In the genomic region with DNA sequence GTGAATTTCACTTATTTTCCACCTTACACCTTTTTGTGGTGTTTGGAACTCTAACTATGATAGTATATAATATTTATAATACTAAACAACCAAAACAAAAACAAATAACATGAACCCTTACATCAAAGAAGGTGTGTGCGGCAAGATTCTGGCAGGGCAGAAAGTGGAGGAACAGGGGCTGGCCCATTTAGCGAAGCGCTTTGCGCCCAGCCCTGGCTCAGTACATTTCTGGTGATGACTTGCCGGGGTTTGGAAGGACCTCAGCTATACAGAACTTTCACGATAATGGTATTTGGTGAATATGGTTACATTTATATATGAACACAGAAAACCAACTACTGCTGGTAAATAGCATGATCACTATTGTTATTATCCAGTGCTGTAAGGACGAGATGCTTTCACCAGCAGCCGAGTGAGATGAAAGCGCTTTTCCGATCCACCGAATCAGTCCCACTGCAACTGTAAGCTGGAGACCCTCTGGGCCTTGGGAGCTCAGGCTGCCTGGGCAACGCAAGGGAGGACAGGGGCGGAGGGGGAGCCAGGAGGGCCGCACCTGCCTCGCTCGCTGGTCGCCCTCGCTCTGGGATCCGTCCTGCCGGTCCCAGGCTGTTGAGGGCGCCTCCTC, we compare ENCODE assay signal across 8 cellular contexts.
DNase-seq lines count a peak whose midpoint lies in the region; ATAC-seq and TF ChIP-seq lines count a peak whose summit lies in the region.

No MANE protein-coding gene starts in this region.

- H3K36me3 ChIP-seq in ES-I3 (ENCODE audit: insufficient read depth, low read length), result no peaks in the 10 kb centered on the region
- no peaks in the 10 kb centered on the region for H3K36me3 ChIP-seq in breast epithelium
- no peaks in the 10 kb centered on the region for H3K36me3 ChIP-seq in mucosa of stomach (ENCODE audit: control insufficient read depth, insufficient read depth, low read length)

- intact Hi-C loops in breast epithelium (cut with DNase I; ENCODE audit: low total_unique reads), result no loop called here

- peak overlapping the region; percentile 89 to 91 for H3K27ac ChIP-seq in breast epithelium

- H3K4me3 ChIP-seq in LNCaP clone FGC (ENCODE audit: low read depth, low read length) (peak overlapping the region; percentile 45), breast epithelium (peak overlapping the region; percentile 66 to 81 (median 76)), mucosa of stomach (ENCODE audit: low read length) (peak overlapping the region; percentile 98)

- H3K4me1 ChIP-seq in ES-I3 (ENCODE audit: insufficient read depth, low read length) (peaks cover 14% of the 10 kb centered on the region), breast epithelium (peaks cover 0 to 6% of the 10 kb centered on the region in 2 donors), mucosa of stomach (ENCODE audit: control insufficient read depth, insufficient read depth, low read length) (peaks cover 10% of the 10 kb centered on the region)

- TF ChIP-seq POLR2A in breast epithelium (IDR thresholded peaks at IDR 0.05), result no peak

- ATAC-seq in GM21576 (IDR thresholded peaks at IDR 0.05; ENCODE audit: unreplicated experiment) (no peak), GM19463 (IDR thresholded peaks at IDR 0.05; ENCODE audit: unreplicated experiment) (no peak), HG02870 (IDR thresholded peaks at IDR 0.05; ENCODE audit: unreplicated experiment) (no peak)

- DNase-seq in LNCaP clone FGC (ENCODE audit: low read depth) (no peak), breast epithelium (ENCODE audit: low spot score in 2 of 2) (no peak), COR-L47 (lab: John Stamatoyannopoulos, UW) (no peak)

- TF ChIP-seq CTCF in LNCaP clone FGC (IDR thresholded peaks at IDR 0.05; ENCODE audit: control insufficient read depth, extremely low read depth, insufficient read depth) (no peak), breast epithelium (IDR thresholded peaks at IDR 0.05) (no peak)

- H3K9me3 ChIP-seq in ES-I3 (ENCODE audit: control insufficient read depth, insufficient read depth, low read length) (no peaks in the 10 kb centered on the region), breast epithelium (no peaks in the 10 kb centered on the region), mucosa of stomach (ENCODE audit: control insufficient read depth, low read length) (no peaks in the 10 kb centered on the region)

- peak overlapping the region; percentile 57 for H3K9ac ChIP-seq in ES-I3 (ENCODE audit: low read depth, low read length)
- H3K9ac ChIP-seq in mucosa of stomach (ENCODE audit: low read length), result peak overlapping the region; percentile 99

- no peaks in the 10 kb centered on the region for H3K27me3 ChIP-seq in breast epithelium
- H3K27me3 ChIP-seq in mucosa of stomach (ENCODE audit: control insufficient read depth, insufficient read depth, low read length), result no peaks in the 10 kb centered on the region

Comparison
In these comparisons a context has a peak if more than half of its experiments do, and no peak if none do; other contexts are left out.
1. H3K4me3 ChIP-seq: peak in every context shown above with its lines; median percentile 98 in mucosa of stomach; 76 in breast epithelium; 45 in LNCaP clone FGC.